ENCODE assay signal across 2 cellular contexts in the genomic region with DNA sequence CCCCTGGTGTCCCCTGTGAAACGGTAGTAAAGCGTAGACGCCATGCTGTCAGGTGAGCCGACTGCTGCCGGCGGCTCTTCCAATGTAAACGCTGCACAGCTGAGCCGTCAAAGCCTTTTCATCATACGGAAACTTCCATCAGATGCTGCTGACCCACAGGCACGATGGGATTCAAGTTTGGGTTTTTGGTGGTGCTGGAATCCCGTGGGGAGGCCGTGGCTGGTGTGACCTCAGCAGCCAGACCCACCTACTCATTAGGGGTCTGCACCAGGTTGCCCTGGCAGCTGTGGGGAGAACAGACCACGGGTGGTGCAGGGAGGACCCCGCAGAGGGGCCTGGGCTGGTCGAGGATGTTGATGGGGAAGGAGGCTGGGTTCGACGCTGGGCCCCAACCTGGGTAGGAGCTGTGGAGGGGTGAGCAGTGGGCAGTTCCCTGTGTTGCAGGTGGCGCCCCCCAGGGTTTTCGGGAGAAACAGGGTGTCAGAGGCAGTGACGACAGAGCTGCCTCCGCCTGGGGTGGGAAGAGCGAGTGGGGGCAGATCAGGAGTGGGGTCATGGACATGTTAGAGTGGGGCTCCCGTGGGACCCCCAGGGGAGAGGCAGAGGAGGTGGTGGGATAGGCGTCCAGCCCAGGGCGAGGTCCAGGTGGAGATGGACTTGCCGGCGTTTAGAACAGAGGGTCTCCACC.
TF ChIP-seq lines count a peak whose summit lies in the region.

No MANE protein-coding gene starts in this region.

TF ChIP-seq in HEK293, 187 proteins besides CTCF, POLR2A, EP300 and RAD21 (continues in another document):
- peak; percentile 67; the same call in 1 of the 2 replicates for TF ChIP-seq ZNF600 (tag by site-specific recombination; IDR thresholded peaks at IDR 0.05)
- TF ChIP-seq ZNF398 (tag by site-specific recombination; IDR thresholded peaks at IDR 0.05), result no peak
- TF ChIP-seq, protein P1, sequence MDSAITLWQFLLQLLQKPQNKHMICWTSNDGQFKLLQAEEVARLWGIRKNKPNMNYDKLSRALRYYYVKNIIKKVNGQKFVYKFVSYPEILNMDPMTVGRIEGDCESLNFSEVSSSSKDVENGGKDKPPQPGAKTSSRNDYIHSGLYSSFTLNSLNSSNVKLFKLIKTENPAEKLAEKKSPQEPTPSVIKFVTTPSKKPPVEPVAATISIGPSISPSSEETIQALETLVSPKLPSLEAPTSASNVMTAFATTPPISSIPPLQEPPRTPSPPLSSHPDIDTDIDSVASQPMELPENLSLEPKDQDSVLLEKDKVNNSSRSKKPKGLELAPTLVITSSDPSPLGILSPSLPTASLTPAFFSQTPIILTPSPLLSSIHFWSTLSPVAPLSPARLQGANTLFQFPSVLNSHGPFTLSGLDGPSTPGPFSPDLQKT (IDR thresholded peaks at IDR 0.05; ENCODE audit: borderline replicate concordance, low read depth, low read length), result no peak
- TF ChIP-seq ZNF777 (tag by site-specific recombination; IDR thresholded peaks at IDR 0.05; ENCODE audit: borderline replicate concordance), result no peak
- no peak for TF ChIP-seq ZNF426 (tag by site-specific recombination; IDR thresholded peaks at IDR 0.05)
- no peak for TF ChIP-seq ZBTB44 (tag by site-specific recombination; IDR thresholded peaks at IDR 0.05)
- TF ChIP-seq ZNF416 (tag by site-specific recombination; IDR thresholded peaks at IDR 0.05), result no peak
- TF ChIP-seq ZFP69B (tag by site-specific recombination; IDR thresholded peaks at IDR 0.05), result peak; percentile 24; the same call in 1 of the 2 replicates
- no peak for TF ChIP-seq PRDM10 (tag by site-specific recombination; IDR thresholded peaks at IDR 0.05)
- TF ChIP-seq OSR2 (tag by site-specific recombination; IDR thresholded peaks at IDR 0.05), result no peak

TF ChIP-seq in K562, 482 proteins besides CTCF, POLR2A, EP300 and RAD21:
- TF ChIP-seq ZNF277 (CRISPR knock-in tag; IDR thresholded peaks at IDR 0.05; ENCODE audit: borderline replicate concordance) (no peak), CTCFL (IDR thresholded peaks at IDR 0.05; ENCODE audit: borderline replicate concordance, insufficient read depth, low read depth, low read length, poor library complexity, severe bottlenecking) (peak; percentile 36), KDM2B (CRISPR knock-in tag; IDR thresholded peaks at IDR 0.05) (no peak)
